ENCODE assay signal across 18 cellular contexts in the genomic region with DNA sequence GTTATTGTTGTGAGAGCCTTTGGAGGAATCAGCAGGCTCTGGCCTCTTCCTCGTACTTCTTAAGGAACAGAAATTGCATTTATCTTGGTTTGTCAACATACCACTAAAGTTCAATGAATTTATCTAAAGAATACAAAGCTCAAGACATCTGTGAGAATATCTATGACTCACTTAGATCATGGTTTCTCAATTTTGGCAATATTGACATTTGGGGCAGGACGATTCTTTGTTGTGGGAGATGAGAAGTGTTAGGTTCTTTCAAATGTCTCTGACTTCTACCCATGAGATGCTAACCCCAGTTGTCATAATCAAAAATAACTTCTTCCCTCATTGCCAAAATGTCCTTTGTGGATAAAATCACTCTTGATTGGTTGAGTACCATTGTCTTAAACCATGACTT.
DNase-seq lines count a peak whose midpoint lies in the region; ATAC-seq and TF ChIP-seq lines count a peak whose summit lies in the region.
"Had no signal": no experiment of that assay in that cellular context is flagged by ENCODE, and none has a peak within 500 bp of the region (broad histone marks: within the 10 kb centered on the region; RNA-seq: fewer than 3 reads in every experiment).

No MANE protein-coding gene starts in this region.

- H3K4me3 Mint-ChIP-seq in activated T-helper 1 cell treated with anti-CD3 and anti-CD28 coated beads, Interleukin-12 subunit alpha, Interleukin-12 subunit beta, Interleukin-2, Interleukin-4 antibody, amounts not matched to agents 30 ng/mL and 10 ng/mL and 1 ng/mL, durations not matched to agents 14 hours and 24 hours and 36 hours: no peak overlapping the region
- H3K4me3 Mint-ChIP-seq: CD14-positive monocyte; CD4-positive, alpha-beta memory T cell; H9 had no signal

- no peaks in the 10 kb centered on the region for H3K9me1 ChIP-seq in IMR-90 (ENCODE audit: insufficient read depth, low read length)

- no TSS peak for BruUV-seq in IMR-90 (replicated peaks; lab: Mats Ljungman, UMichigan)

- H2BK5ac ChIP-seq in IMR-90 (ENCODE audit: low read depth, low read length, poor library complexity, severe bottlenecking): no peak overlapping the region

- CTCF ChIA-PET in IMR-90 (lab: Yijun Ruan, JAX): no interaction called here

- peaks cover 5% of the 10 kb centered on the region; the same call in 1 of the 2 replicates for H3K4me1 ChIP-seq in IMR-90 (ENCODE audit: control insufficient read depth, insufficient read depth, low read length)
- H3K4me1 ChIP-seq: BLaER1 had no signal

- POLR2A ChIA-PET in IMR-90 (lab: Charles Lee; ENCODE audit: unreplicated experiment): no interaction called here

- H3K23ac ChIP-seq in IMR-90 (ENCODE audit: low read depth, low read length): no peak overlapping the region

- H3K56ac ChIP-seq in IMR-90 (ENCODE audit: extremely low read depth, insufficient read depth, low read length): no peak overlapping the region

- intact Hi-C loops in IMR-90 (cut with micrococcal nuclease): no loop called here
- intact Hi-C loops in activated T-helper 1 cell treated with anti-CD3 and anti-CD28 coated beads, Interleukin-12 subunit alpha, Interleukin-12 subunit beta, Interleukin-2, Interleukin-4 antibody, amounts not matched to agents 30 ng/mL and 10 ng/mL and 1 ng/mL, durations not matched to agents 14 hours and 24 hours and 36 hours (cut with micrococcal nuclease): no loop called here

- no peak overlapping the region for H3K18ac ChIP-seq in IMR-90 (ENCODE audit: low read depth, low read length)

- no peak overlapping the region for H3K4me3 ChIP-seq in IMR-90 (ENCODE audit: insufficient read depth, low read depth, low read length)
- H3K4me3 ChIP-seq in epithelial cell of esophagus (ENCODE audit: low read length): no peak overlapping the region
- H3K4me3 ChIP-seq in fibroblast of the aortic adventitia (ENCODE audit: low read depth, low read length): no peak overlapping the region
- H3K4me3 ChIP-seq: BLaER1, GM12878 had no signal

- no peak overlapping the region for H4K5ac ChIP-seq in IMR-90 (ENCODE audit: low read depth, low read length)

- no peak overlapping the region for H3K4me2 ChIP-seq in IMR-90 (ENCODE audit: low read depth, low read length)
- H3K4me2 ChIP-seq: BLaER1 had no signal

- no peaks in the 10 kb centered on the region for H3K27me3 ChIP-seq in IMR-90 (ENCODE audit: control insufficient read depth, insufficient read depth, low read length)
- H3K27me3 ChIP-seq: BLaER1 had no signal

- no peaks in the 10 kb centered on the region for H3K27me3 Mint-ChIP-seq in activated T-helper 1 cell treated with anti-CD3 and anti-CD28 coated beads, Interleukin-12 subunit alpha, Interleukin-12 subunit beta, Interleukin-2, Interleukin-4 antibody, amounts not matched to agents 30 ng/mL and 10 ng/mL and 1 ng/mL, durations not matched to agents 14 hours and 24 hours and 36 hours (ENCODE audit: insufficient read depth)
- H3K27me3 Mint-ChIP-seq: CD4-positive, alpha-beta memory T cell had no signal

- peaks cover 3% of the 10 kb centered on the region for H3K9me3 Mint-ChIP-seq in activated T-helper 1 cell treated with anti-CD3 and anti-CD28 coated beads, Interleukin-12 subunit alpha, Interleukin-12 subunit beta, Interleukin-2, Interleukin-4 antibody, amounts not matched to agents 30 ng/mL and 10 ng/mL and 1 ng/mL, durations not matched to agents 14 hours and 24 hours and 36 hours
- H3K9me3 Mint-ChIP-seq: H9 had no signal

- WGBS in IMR-90 (ENCODE audit: extremely low coverage in 2 of 2, insufficient read length in 1 of 2), 2 experiments: no CpG with 5 or more reads among the region's 2 CpGs

- in situ Hi-C loops in IMR-90 (cut with MboI; ENCODE audit: low sequenced_read_pairs): no loop called here

- H2AK5ac ChIP-seq in IMR-90 (ENCODE audit: low read depth, low read length): no peak overlapping the region

- TF ChIP-seq POLR2A in IMR-90 (IDR thresholded peaks at IDR 0.05; ENCODE audit: low read depth, low read length): no peak

- no peak overlapping the region for H3K14ac ChIP-seq in IMR-90 (replicated peaks; ENCODE audit: low read depth, low read length)

- no peaks in the 10 kb centered on the region for H3K36me3 ChIP-seq in IMR-90 (ENCODE audit: control insufficient read depth, insufficient read depth, low read length)
- H3K36me3 ChIP-seq: BLaER1 had no signal

- H4K91ac ChIP-seq in IMR-90 (ENCODE audit: insufficient read depth, low read depth, low read length): 0 out of 2 replicates have a peak overlapping the region, but pooled peaks have one; percentile 53

- no peak overlapping the region for H3K4ac ChIP-seq in IMR-90 (ENCODE audit: low read depth, low read length)

- no peak overlapping the region; the same call in 2 of the 3 replicates for H2BK15ac ChIP-seq in IMR-90 (ENCODE audit: low read depth, low read length)

- no peak overlapping the region for H3K27ac ChIP-seq in IMR-90 (ENCODE audit: insufficient read depth, low read length)
- H3K27ac ChIP-seq: BLaER1 had no signal

- H3K9ac ChIP-seq in IMR-90 (ENCODE audit: low read depth, low read length): no peak overlapping the region
- H3K9ac ChIP-seq: BLaER1 had no signal

- TF ChIP-seq CTCF in IMR-90 (conservative IDR thresholded peaks at IDR 0.05; ENCODE audit: low read depth, low read length): no peak
- TF ChIP-seq CTCF in epithelial cell of esophagus (IDR thresholded peaks at IDR 0.05; ENCODE audit: insufficient read depth, low read depth, low read length, missing control alignments): no peak
- no peak for TF ChIP-seq CTCF in fibroblast of the aortic adventitia (IDR thresholded peaks at IDR 0.05; ENCODE audit: insufficient read depth, low read length)

- ATAC-seq in IMR-90 (ENCODE audit: low read depth): no peak
- ATAC-seq: GM12878 had no signal

- H2AFZ ChIP-seq in IMR-90 (replicated peaks; ENCODE audit: low read length, poor library complexity): no peak overlapping the region

- H4K8ac ChIP-seq in IMR-90 (ENCODE audit: low read depth in 2 of 2, low read length in 2 of 2): no peak overlapping the region; a peak in 1 of 4 replicates

- no peak overlapping the region for H3K27ac Mint-ChIP-seq in activated T-helper 1 cell treated with anti-CD3 and anti-CD28 coated beads, Interleukin-12 subunit alpha, Interleukin-12 subunit beta, Interleukin-2, Interleukin-4 antibody, amounts not matched to agents 30 ng/mL and 10 ng/mL and 1 ng/mL, durations not matched to agents 14 hours and 24 hours and 36 hours
- H3K27ac Mint-ChIP-seq: CD14-positive monocyte; CD4-positive, alpha-beta memory T cell; H9 had no signal

- H3K4me1 Mint-ChIP-seq in activated T-helper 1 cell treated with anti-CD3 and anti-CD28 coated beads, Interleukin-12 subunit alpha, Interleukin-12 subunit beta, Interleukin-2, Interleukin-4 antibody, amounts not matched to agents 30 ng/mL and 10 ng/mL and 1 ng/mL, durations not matched to agents 14 hours and 24 hours and 36 hours (ENCODE audit: low read depth): no peaks in the 10 kb centered on the region
- H3K4me1 Mint-ChIP-seq: CD4-positive, alpha-beta memory T cell; H9 had no signal

- no peaks in the 10 kb centered on the region for H4K20me1 ChIP-seq in IMR-90 (ENCODE audit: insufficient read depth, low read length)
- H4K20me1 ChIP-seq: BLaER1 had no signal

- no peaks in the 10 kb centered on the region; the same call in 1 of the 2 replicates for H3K9me3 ChIP-seq in IMR-90 (ENCODE audit: control insufficient read depth, insufficient read depth, low read length)
- H3K9me3 ChIP-seq: BLaER1 had no signal

- no peak overlapping the region for H2AK9ac ChIP-seq in IMR-90 (replicated peaks; ENCODE audit: low read depth, low read length, poor library complexity)

- no peak for TF ChIP-seq RAD21 in IMR-90 (IDR thresholded peaks at IDR 0.05; ENCODE audit: low read length)

- DNase-seq in IMR-90 (no peak), amniotic epithelial cell (ENCODE audit: low read depth) (peak; percentile 4), epithelial cell of esophagus (ENCODE audit: low read depth) (peak; percentile 3), fibroblast of the aortic adventitia (ENCODE audit: low read depth) (peak; percentile 59), NCI-H1048 (lab: John Stamatoyannopoulos, UW) (no peak), NCI-H2196 (lab: John Stamatoyannopoulos, UW; ENCODE audit: unreplicated experiment) (no peak)
- DNase-seq in effector CD8-positive, alpha-beta T cell (lab: John Stamatoyannopoulos, UW): no peak
- no peak for DNase-seq in activated T-helper 1 cell treated with anti-CD3 and anti-CD28 coated beads, Interleukin-12 subunit alpha, Interleukin-12 subunit beta, Interleukin-2, Interleukin-4 antibody, amounts not matched to agents 30 ng/mL and 10 ng/mL and 1 ng/mL, durations not matched to agents 14 hours and 24 hours and 36 hours (ENCODE audit: low spot score)
- DNase-seq: 8988T; Calu3; CD4-positive, alpha-beta memory T cell; DMS53; DND-41; EL; H9 had no signal

- no peaks in the 10 kb centered on the region for H3K79me1 ChIP-seq in IMR-90 (ENCODE audit: low read depth in 1 of 2, low read length in 2 of 2)

- dilution Hi-C loops in IMR-90 (cut with HindIII; ENCODE audit: low sequenced_read_pairs, unreplicated experiment): no loop called here

- 0 out of 2 replicates have a peak overlapping the region, but pooled peaks have one; percentile 45 for H2BK120ac ChIP-seq in IMR-90 (ENCODE audit: low read depth, low read length)

- no peak overlapping the region; the same call in 1 of the 2 replicates for H2BK20ac ChIP-seq in IMR-90 (ENCODE audit: low read depth, low read length)

- no peaks in the 10 kb centered on the region for H3K36me3 Mint-ChIP-seq in activated T-helper 1 cell treated with anti-CD3 and anti-CD28 coated beads, Interleukin-12 subunit alpha, Interleukin-12 subunit beta, Interleukin-2, Interleukin-4 antibody, amounts not matched to agents 30 ng/mL and 10 ng/mL and 1 ng/mL, durations not matched to agents 14 hours and 24 hours and 36 hours (ENCODE audit: low read depth)
- H3K36me3 Mint-ChIP-seq: CD14-positive monocyte; CD4-positive, alpha-beta memory T cell had no signal

TF ChIP-seq in IMR-90, 13 proteins besides CTCF, POLR2A, EP300 and RAD21 (continues in another document):
- no peak for TF ChIP-seq RFX5 (IDR thresholded peaks at IDR 0.05; ENCODE audit: low read depth, low read length)
- no peak for TF ChIP-seq CEBPB (IDR thresholded peaks at IDR 0.05; ENCODE audit: low read depth, low read length)
- TF ChIP-seq FOS (IDR thresholded peaks at IDR 0.05; ENCODE audit: low read depth, low read length): no peak
- no peak for TF ChIP-seq RCOR1 (IDR thresholded peaks at IDR 0.05; ENCODE audit: insufficient replicate concordance, low read length)
- no peak for TF ChIP-seq MXI1 (IDR thresholded peaks at IDR 0.05; ENCODE audit: borderline replicate concordance, low read depth, low read length)
- no peak for TF ChIP-seq BHLHE40 (IDR thresholded peaks at IDR 0.05; ENCODE audit: low read depth, low read length)
- TF ChIP-seq, protein P1, sequence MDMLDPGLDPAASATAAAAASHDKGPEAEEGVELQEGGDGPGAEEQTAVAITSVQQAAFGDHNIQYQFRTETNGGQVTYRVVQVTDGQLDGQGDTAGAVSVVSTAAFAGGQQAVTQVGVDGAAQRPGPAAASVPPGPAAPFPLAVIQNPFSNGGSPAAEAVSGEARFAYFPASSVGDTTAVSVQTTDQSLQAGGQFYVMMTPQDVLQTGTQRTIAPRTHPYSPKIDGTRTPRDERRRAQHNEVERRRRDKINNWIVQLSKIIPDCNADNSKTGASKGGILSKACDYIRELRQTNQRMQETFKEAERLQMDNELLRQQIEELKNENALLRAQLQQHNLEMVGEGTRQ (IDR thresholded peaks at IDR 0.05; ENCODE audit: low read depth, low read length): no peak

Comparison
In these comparisons a context has a peak if more than half of its experiments do, and no peak if none do; other contexts are left out.
1. DNase-seq: peak in amniotic epithelial cell (single experiment), epithelial cell of esophagus (single experiment) and fibroblast of the aortic adventitia (single experiment); none in IMR-90 (single experiment), effector CD8-positive, alpha-beta T cell (single experiment), NCI-H1048 (single experiment), NCI-H2196 (single experiment) and activated T-helper 1 cell treated with anti-CD3 and anti-CD28 coated beads, Interleukin-12 subunit alpha, Interleukin-12 subunit beta, Interleukin-2, Interleukin-4 antibody, amounts not matched to agents 30 ng/mL and 10 ng/mL and 1 ng/mL, durations not matched to agents 14 hours and 24 hours and 36 hours (single experiment).